ENCODE assay signal across 2 cellular contexts in genomic region chr5:176550937-176551336, GRCh38. TPM values are rescaled to one million over a fixed set of nuclear protein-coding genes. Genes with fewer than 3 reads are reported as not detected.
"Had no signal": no experiment of that assay in that cellular context is flagged by ENCODE, and none has a peak within 500 bp of the region (broad histone marks: within the 10 kb centered on the region; RNA-seq: fewer than 3 reads in every experiment).

No MANE protein-coding gene starts in this region.

RNA-seq across cellular contexts. Expression of gene CDHR2, which starts 1.8 kb away (rescaled TPM):
- total RNA-seq: ureter had no signal
- polyA plus RNA-seq: fibroblast of lung had no signal
